8 cellular contexts compared by ENCODE assay signal in genomic region chr2:191677646-191678436, GRCh38. TPM values are rescaled to one million over a fixed set of nuclear protein-coding genes. Genes with fewer than 3 reads are reported as not detected.
DNase-seq lines count a peak whose midpoint lies in the region; ATAC-seq and TF ChIP-seq lines count a peak whose summit lies in the region.

Gene NABP1 (plus strand): TSS chr2:191678136. CDS start chr2:191678615, 479 bp downstream.

- ATAC-seq in natural killer cell = peak; percentile 85 to 97 (median 90)

- intact Hi-C loops in activated T-helper 2 cell treated with anti-CD3 and anti-CD28 coated beads, Interferon-gamma antibody, Interleukin-2, Interleukin-4, amounts not matched to agents 10 μg/mL and 5 μg/mL and 100 μg/mL, durations not matched to agents 14 hours and 24 hours and 36 hours (cut with micrococcal nuclease) = loop anchor here (1.0 to 5.0 kb wide), 6 partner anchors 486 to 955 kb away; partner anchors contain the start of gene STAT4
- intact Hi-C loops in natural killer cell (cut with micrococcal nuclease) = loop anchor here (1.0 to 5.0 kb wide), 6 partner anchors 17 to 795 kb away; partner anchors contain the start of genes STAT1 and STAT4

- H3K4me1 Mint-ChIP-seq in activated T-helper 2 cell treated with anti-CD3 and anti-CD28 coated beads, Interferon-gamma antibody, Interleukin-2, Interleukin-4, amounts not matched to agents 10 μg/mL and 5 μg/mL and 100 μg/mL, durations not matched to agents 14 hours and 24 hours and 36 hours (ENCODE audit: low read depth) = peaks cover 51% of the 10 kb centered on the region
- peaks cover 62 to 64% of the 10 kb centered on the region in 2 donors for H3K4me1 Mint-ChIP-seq in natural killer cell

- TF ChIP-seq POLR2A in Raji (IDR thresholded peaks at IDR 0.05; ENCODE audit: insufficient read depth, low read depth, low read length) = peak; percentile 100

- H3K36me3 Mint-ChIP-seq in activated T-helper 2 cell treated with anti-CD3 and anti-CD28 coated beads, Interferon-gamma antibody, Interleukin-2, Interleukin-4, amounts not matched to agents 10 μg/mL and 5 μg/mL and 100 μg/mL, durations not matched to agents 14 hours and 24 hours and 36 hours (ENCODE audit: low read depth) = peaks cover 42% of the 10 kb centered on the region
- peaks cover 7% of the 10 kb centered on the region for H3K36me3 Mint-ChIP-seq in natural killer cell

- no peaks in the 10 kb centered on the region for H3K27me3 Mint-ChIP-seq in activated T-helper 2 cell treated with anti-CD3 and anti-CD28 coated beads, Interferon-gamma antibody, Interleukin-2, Interleukin-4, amounts not matched to agents 10 μg/mL and 5 μg/mL and 100 μg/mL, durations not matched to agents 14 hours and 24 hours and 36 hours (ENCODE audit: low read depth)
- no peaks in the 10 kb centered on the region for H3K27me3 Mint-ChIP-seq in natural killer cell (ENCODE audit: low read depth in 2 of 2)

- peaks cover 3% of the 10 kb centered on the region for H3K27me3 ChIP-seq in H7 (ENCODE audit: control insufficient read depth, insufficient read depth, low read length)

- 0 out of 2 replicates have a peak, but pooled peaks cover 1% of the 10 kb centered on the region for H3K36me3 ChIP-seq in H7 (replicated peaks; ENCODE audit: control insufficient read depth, insufficient read depth, low read length)

- H3K27ac Mint-ChIP-seq in activated T-helper 2 cell treated with anti-CD3 and anti-CD28 coated beads, Interferon-gamma antibody, Interleukin-2, Interleukin-4, amounts not matched to agents 10 μg/mL and 5 μg/mL and 100 μg/mL, durations not matched to agents 14 hours and 24 hours and 36 hours = peak within 1 kb of the TSS; percentile 99
- peak within 1 kb of the TSS; percentile 99 for H3K27ac Mint-ChIP-seq in natural killer cell

- H3K4me3 Mint-ChIP-seq in activated T-helper 2 cell treated with anti-CD3 and anti-CD28 coated beads, Interferon-gamma antibody, Interleukin-2, Interleukin-4, amounts not matched to agents 10 μg/mL and 5 μg/mL and 100 μg/mL, durations not matched to agents 14 hours and 24 hours and 36 hours (ENCODE audit: low read depth) = peak within 1 kb of the TSS; percentile 84
- peak within 1 kb of the TSS; percentile 98 for H3K4me3 Mint-ChIP-seq in natural killer cell

- peaks cover 5% of the 10 kb centered on the region for H3K9me3 Mint-ChIP-seq in activated T-helper 2 cell treated with anti-CD3 and anti-CD28 coated beads, Interferon-gamma antibody, Interleukin-2, Interleukin-4, amounts not matched to agents 10 μg/mL and 5 μg/mL and 100 μg/mL, durations not matched to agents 14 hours and 24 hours and 36 hours
- no peaks in the 10 kb centered on the region for H3K9me3 Mint-ChIP-seq in natural killer cell

- peak; percentile 98 for DNase-seq in ELR (ENCODE audit: low read depth)
- peak; percentile 95 for DNase-seq in H7
- DNase-seq in M059J (ENCODE audit: low read depth) = peak; percentile 94
- DNase-seq in activated T-helper 2 cell treated with anti-CD3 and anti-CD28 coated beads, Interferon-gamma antibody, Interleukin-2, Interleukin-4, amounts not matched to agents 10 μg/mL and 5 μg/mL and 100 μg/mL, durations not matched to agents 14 hours and 24 hours and 36 hours (ENCODE audit: low spot score) = peak; percentile 97
- DNase-seq in fibroblast of mammary gland (ENCODE audit: low read depth) = peak; percentile 94
- peak; percentile 98 for DNase-seq in natural killer cell
- peak; percentile 97 to 99 (median 98) for DNase-seq in stimulated activated naive CD4-positive, alpha-beta T cell (lab: John Stamatoyannopoulos, UW)

- H3K4me3 ChIP-seq in H7 (ENCODE audit: insufficient read depth, low read depth, low read length) = peak within 1 kb of the TSS; percentile 72
- H3K4me3 ChIP-seq in fibroblast of mammary gland (ENCODE audit: control insufficient read depth, low read depth, low read length) = peak within 1 kb of the TSS; percentile 80

- no peak for TF ChIP-seq CTCF in fibroblast of mammary gland (conservative IDR thresholded peaks at IDR 0.05; ENCODE audit: control insufficient read depth, insufficient read depth, low read depth, low read length)
- TF ChIP-seq CTCF in natural killer cell (IDR thresholded peaks at IDR 0.05) = no peak

RNA-seq across cellular contexts. Expression of gene NABP1, which starts in this region (rescaled TPM):
- 2.3 and 3.7 TPM in 2 replicates for total RNA-seq in H7 (2014; rRNA removed; shearing (Covaris generic))
- total RNA-seq in M059J (2014; rRNA removed; shearing (Covaris generic)) = 18.6 and 37.5 TPM in 2 replicates
- total RNA-seq in activated T-helper 2 cell treated with anti-CD3 and anti-CD28 coated beads, Interferon-gamma antibody, Interleukin-2, Interleukin-4, amounts not matched to agents 10 μg/mL and 5 μg/mL and 100 μg/mL, durations not matched to agents 14 hours and 24 hours and 36 hours = 39.9 and 40.0 TPM in 2 replicates
- total RNA-seq in natural killer cell = 10 to 100 TPM; 44.5 to 52.2 (median 45.7) TPM

Comparison
In these comparisons a context has a peak if more than half of its experiments do, and no peak if none do; other contexts are left out.
1. Peak in every context shown above with its lines: DNase-seq, ATAC-seq and H3K4me3 ChIP-seq.